ENCODE assay signal across 9 cellular contexts in the genomic region with DNA sequence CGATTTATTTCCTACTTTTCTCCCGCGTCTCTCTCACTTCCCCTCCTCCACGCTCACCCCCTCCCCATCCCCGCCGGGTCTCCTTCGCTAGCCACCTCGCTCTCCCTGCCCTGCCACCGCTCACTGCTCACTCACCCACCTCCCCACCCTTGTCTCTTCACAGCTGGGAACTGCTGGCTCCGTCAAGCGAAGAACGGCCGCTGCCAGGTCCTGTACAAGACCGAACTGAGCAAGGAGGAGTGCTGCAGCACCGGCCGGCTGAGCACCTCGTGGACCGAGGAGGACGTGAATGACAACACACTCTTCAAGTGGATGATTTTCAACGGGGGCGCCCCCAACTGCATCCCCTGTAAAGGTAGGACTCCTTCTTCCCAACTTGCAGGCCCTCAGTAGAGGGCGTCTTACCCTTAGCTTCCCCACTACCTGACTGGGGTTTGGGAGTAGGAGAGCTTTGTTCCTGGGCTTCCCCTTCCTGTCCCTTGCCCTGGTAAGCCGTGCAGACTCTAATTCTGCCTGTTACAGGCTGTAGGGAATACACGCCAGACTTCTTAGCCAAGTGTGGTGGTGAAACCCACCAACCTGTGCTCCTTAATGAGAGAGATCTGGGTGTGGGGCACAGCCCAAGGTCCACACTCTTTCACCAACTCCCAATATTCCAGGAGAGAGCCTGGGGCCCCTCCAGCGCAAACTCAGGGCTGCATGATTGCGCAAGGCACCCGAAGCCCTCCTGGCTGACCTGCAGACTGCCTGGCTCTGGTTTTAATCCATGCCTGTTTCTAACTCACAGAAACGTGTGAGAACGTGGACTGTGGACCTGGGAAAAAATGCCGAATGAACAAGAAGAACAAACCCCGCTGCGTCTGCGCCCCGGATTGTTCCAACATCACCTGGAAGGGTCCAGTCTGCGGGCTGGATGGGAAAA. TPM values are rescaled to one million over a fixed set of nuclear protein-coding genes. Genes with fewer than 3 reads are reported as not detected.
A peak's percentile ranks its signal among the peaks of the same experiment; 100 is the strongest.
DNase-seq lines count a peak whose midpoint lies in the region; ATAC-seq and TF ChIP-seq lines count a peak whose summit lies in the region.
"Had no signal": no experiment of that assay in that cellular context is flagged by ENCODE, and none has a peak within 500 bp of the region (broad histone marks: within the 10 kb centered on the region; RNA-seq: fewer than 3 reads in every experiment).

No MANE protein-coding gene starts in this region.

- H3K27me3 Mint-ChIP-seq in stimulated activated naive CD8-positive, alpha-beta T cell treated with anti-CD3 and anti-CD28 coated beads, Interleukin-15, amount 100 ng/mL, for 72 hours = peaks cover 57% of the 10 kb centered on the region

- in situ Hi-C loops in Panc1 (cut with HindIII; ENCODE audit: low pct_unique_long_range_greater_than_20kb, low sequenced_read_pairs) = no loop called here

- H3K4me1 ChIP-seq in Panc1 (ENCODE audit: control insufficient read depth, insufficient read depth, low read length) = peaks cover 12% of the 10 kb centered on the region

- H3K4me3 ChIP-seq in Panc1 (ENCODE audit: low read depth in 2 of 2, low read length in 2 of 2) = peak overlapping the region; percentile 53 to 62

- H3K27ac Mint-ChIP-seq in stimulated activated naive CD8-positive, alpha-beta T cell treated with anti-CD3 and anti-CD28 coated beads, Interleukin-15, amount 100 ng/mL, for 72 hours = peak overlapping the region; percentile 72 to 75

- no TSS peak for BruUV-seq in Panc1 (replicated peaks; lab: Mats Ljungman, UMichigan)

- H3K9me3 ChIP-seq in Panc1 (ENCODE audit: control insufficient read depth, insufficient read depth, low read depth, low read length) = no peaks in the 10 kb centered on the region

- DNase-seq in NCI-H748 (lab: John Stamatoyannopoulos, UW; ENCODE audit: unreplicated experiment) (peak; percentile 46), NCI-H748 treated with DMSO at 0.1 percent for 48 hours (lab: John Stamatoyannopoulos, UW) (no peak), Panc1 (ENCODE audit: low read depth, low spot score) (no peak), cerebellar cortex (ENCODE audit: low spot score) (peak; percentile 18), kidney tubule cell (ENCODE audit: low spot score) (peak; percentile 41), GOT3 (lab: John Stamatoyannopoulos, UW) (no peak)
- DNase-seq in stimulated activated naive CD8-positive, alpha-beta T cell treated with anti-CD3 and anti-CD28 coated beads, Interleukin-15, amount 100 ng/mL, for 72 hours = peak; percentile 26 to 29
- DNase-seq: DND-41 had no signal

- peak; percentile 62 for TF ChIP-seq CTCF in Panc1 (IDR thresholded peaks at IDR 0.05)

- POLR2A ChIA-PET in Panc1 (lab: Charles Lee) = no interaction called here

- CTCF ChIA-PET in Panc1 (lab: Charles Lee) = no interaction called here

- peak overlapping the region; percentile 89 to 96 for H3K4me3 Mint-ChIP-seq in stimulated activated naive CD8-positive, alpha-beta T cell treated with anti-CD3 and anti-CD28 coated beads, Interleukin-15, amount 100 ng/mL, for 72 hours

- no peaks in the 10 kb centered on the region for H3K9me3 Mint-ChIP-seq in stimulated activated naive CD8-positive, alpha-beta T cell treated with anti-CD3 and anti-CD28 coated beads, Interleukin-15, amount 100 ng/mL, for 72 hours

- H3K27me3 ChIP-seq in Panc1 (ENCODE audit: control insufficient read depth, insufficient read depth, low read length) = peaks cover 41% of the 10 kb centered on the region

- H3K4me1 Mint-ChIP-seq in stimulated activated naive CD8-positive, alpha-beta T cell treated with anti-CD3 and anti-CD28 coated beads, Interleukin-15, amount 100 ng/mL, for 72 hours = peaks cover 47% of the 10 kb centered on the region

- intact Hi-C loops in Panc1 (cut with micrococcal nuclease; ENCODE audit: unreplicated experiment) = loop anchor here (10.0 kb wide), 1 partner anchor 402 kb away; no protein-coding TSS in a partner anchor

- ATAC-seq in Panc1 (peak; percentile 51), GM18517 (IDR thresholded peaks at IDR 0.05; ENCODE audit: unreplicated experiment) (no peak)
- peak; percentile 43 for ATAC-seq in stimulated activated naive CD8-positive, alpha-beta T cell treated with anti-CD3 and anti-CD28 coated beads, Interleukin-15, amount 100 ng/mL, for 72 hours

- H3K36me3 ChIP-seq in Panc1 (ENCODE audit: control insufficient read depth, insufficient read depth, low read length) = no peaks in the 10 kb centered on the region

- H3K27ac ChIP-seq in Panc1 (ENCODE audit: low read length) = no peak overlapping the region

RNA-seq across cellular contexts. Expression of a gene that starts 2.5 kb away (rescaled TPM):
- 0.51 TPM for total RNA-seq in Panc1 (2021; ENCODE audit: unreplicated experiment)
- polyA plus RNA-seq in Panc1 (2012; ENCODE audit: insufficient read length) = 0.22 TPM

Comparison
In these comparisons a context has a peak if more than half of its experiments do, and no peak if none do; other contexts are left out.
1. DNase-seq: peak in NCI-H748 (single experiment), cerebellar cortex (single experiment), kidney tubule cell (single experiment) and stimulated activated naive CD8-positive, alpha-beta T cell treated with anti-CD3 and anti-CD28 coated beads, Interleukin-15, amount 100 ng/mL, for 72 hours (2 of 2); none in NCI-H748 treated with DMSO at 0.1 percent for 48 hours (single experiment), Panc1 (single experiment) and GOT3 (single experiment).